In genomic region chr10:49941447-49942338, GRCh38 we compare ENCODE assay signal across 8 cellular contexts. TPM values are rescaled to one million over a fixed set of nuclear protein-coding genes. Genes with fewer than 3 reads are reported as not detected.
DNase-seq lines count a peak whose midpoint lies in the region; ATAC-seq and TF ChIP-seq lines count a peak whose summit lies in the region.
"Not testable (repeated sequence)": the region's sequence is repeated elsewhere in the genome, so short reads cannot be mapped to it uniquely, and the experiment has no call there.

TSS of gene PARG (minus strand) at chr10:49942027. CDS start at chr10:49941725, 302 bp downstream.
TSS of gene TIMM23B (plus strand) at chr10:49942053. CDS start at chr10:49942195, 142 bp downstream.

- TF ChIP-seq CTCF in GM12875 (IDR thresholded peaks at IDR 0.05; ENCODE audit: borderline replicate concordance, insufficient read depth, low read depth, low read length); parathyroid adenoma (IDR thresholded peaks at IDR 0.05); thoracic aorta (IDR thresholded peaks at IDR 0.05): not testable (repeated sequence)

- H3K79me2 ChIP-seq in parathyroid adenoma = peaks cover 29% of the 10 kb centered on the region

- H3K9me3 Mint-ChIP-seq in activated naive CD8-positive, alpha-beta T cell treated with anti-CD3 and anti-CD28 coated beads, Interleukin-2, amount 50 U/mL, for 24 hours = not testable (repeated sequence)

- H3K4me1 Mint-ChIP-seq in activated naive CD8-positive, alpha-beta T cell treated with anti-CD3 and anti-CD28 coated beads, Interleukin-2, amount 50 U/mL, for 24 hours = peaks cover 31% of the 10 kb centered on the region

- H3K27ac ChIP-seq in parathyroid adenoma (peak within 1 kb of the TSS; percentile 22), thoracic aorta (peak within 1 kb of the TSS; percentile 30 to 60)

- not testable (repeated sequence) for H3K9me3 ChIP-seq in parathyroid adenoma (ENCODE audit: control insufficient read depth, low read length); thoracic aorta

- intact Hi-C loops in Right ventricle myocardium superior (cut with DNase I) = not testable (repeated sequence)

- H3K4me3 Mint-ChIP-seq in activated naive CD8-positive, alpha-beta T cell treated with anti-CD3 and anti-CD28 coated beads, Interleukin-2, amount 50 U/mL, for 24 hours = peak within 1 kb of the TSS; percentile 98

- peak within 1 kb of the TSS; percentile 78 for H3K4me2 ChIP-seq in parathyroid adenoma (ENCODE audit: low read length)

- peak within 1 kb of the TSS; percentile 79 for H3K4me3 ChIP-seq in GM12875 (ENCODE audit: low read depth, low read length)
- peak within 1 kb of the TSS; percentile 75 for H3K4me3 ChIP-seq in parathyroid adenoma (ENCODE audit: low read depth, low read length)
- H3K4me3 ChIP-seq in thoracic aorta = peak within 1 kb of the TSS; percentile 84

- H3K27me3 ChIP-seq in parathyroid adenoma (ENCODE audit: control insufficient read depth, insufficient read depth, low read length); thoracic aorta (replicated peaks; ENCODE audit: insufficient read depth): not testable (repeated sequence)

- peak; percentile 77 for ATAC-seq in HG02759 (IDR thresholded peaks at IDR 0.05; ENCODE audit: unreplicated experiment)
- ATAC-seq in activated naive CD8-positive, alpha-beta T cell treated with anti-CD3 and anti-CD28 coated beads, Interleukin-2, amount 50 U/mL, for 24 hours = peak; percentile 92
- ATAC-seq in Right ventricle myocardium superior (ENCODE audit: poor library complexity) = peak; percentile 98
- peak; percentile 58 for ATAC-seq in thoracic aorta (ENCODE audit: insufficient number of reproducible peaks, low FRiP score, low read depth)

- DNase-seq in NCI-H128 (lab: John Stamatoyannopoulos, UW; ENCODE audit: unreplicated experiment) = peak; percentile 4
- peak; percentile 63 to 82 (median 75) for DNase-seq in T-helper 1 cell
- DNase-seq in activated naive CD8-positive, alpha-beta T cell treated with anti-CD3 and anti-CD28 coated beads, Interleukin-2, amount 50 U/mL, for 24 hours = peak; percentile 77
- DNase-seq in Right ventricle myocardium superior = peak; percentile 88
- DNase-seq in thoracic aorta (ENCODE audit: low spot score) = peak; percentile 22

- not testable (repeated sequence) for H3K4me1 ChIP-seq in parathyroid adenoma
- peaks cover 12 to 21% of the 10 kb centered on the region in 2 donors for H3K4me1 ChIP-seq in thoracic aorta (ENCODE audit: control insufficient read depth in 1 of 2, low read depth in 2 of 2)

- H3K36me3 Mint-ChIP-seq in activated naive CD8-positive, alpha-beta T cell treated with anti-CD3 and anti-CD28 coated beads, Interleukin-2, amount 50 U/mL, for 24 hours (ENCODE audit: low read depth) = peaks cover 19% of the 10 kb centered on the region

- peak within 1 kb of the TSS; percentile 93 for H3K27ac Mint-ChIP-seq in activated naive CD8-positive, alpha-beta T cell treated with anti-CD3 and anti-CD28 coated beads, Interleukin-2, amount 50 U/mL, for 24 hours

- H3K27me3 Mint-ChIP-seq in activated naive CD8-positive, alpha-beta T cell treated with anti-CD3 and anti-CD28 coated beads, Interleukin-2, amount 50 U/mL, for 24 hours = not testable (repeated sequence)

- not testable (repeated sequence) for H3K36me3 ChIP-seq in parathyroid adenoma (ENCODE audit: control insufficient read depth, insufficient read depth, low read length); thoracic aorta

- H3K9ac ChIP-seq in parathyroid adenoma = peak within 1 kb of the TSS; percentile 69

- peak within 1 kb of the TSS; percentile 91 for H2AFZ ChIP-seq in parathyroid adenoma

RNA-seq across cellular contexts. Expression of gene PARG, which starts in this region (rescaled TPM):
- total RNA-seq in Right ventricle myocardium superior (20.1 TPM), thoracic aorta (10 to 100 TPM; 24.0 to 62.9 TPM)

RNA-seq across cellular contexts. Expression of gene TIMM23B, which starts in this region (rescaled TPM):
- total RNA-seq in Right ventricle myocardium superior (13.5 TPM), thoracic aorta (10 to 100 TPM; 22.7 to 48.1 TPM)

Comparison
In these comparisons a context has a peak if more than half of its experiments do, and no peak if none do; other contexts are left out.
1. Peak in every context shown above with its lines: DNase-seq, ATAC-seq, H3K4me3 ChIP-seq and H3K27ac ChIP-seq.
2. DNase-seq: peak in every context shown above with its lines; median percentile 88 in Right ventricle myocardium superior; 77 in activated naive CD8-positive, alpha-beta T cell treated with anti-CD3 and anti-CD28 coated beads, Interleukin-2, amount 50 U/mL, for 24 hours; 75 in T-helper 1 cell; 22 in thoracic aorta; 4 in NCI-H128.